ENCODE assay signal across 20 cellular contexts in the genomic region with DNA sequence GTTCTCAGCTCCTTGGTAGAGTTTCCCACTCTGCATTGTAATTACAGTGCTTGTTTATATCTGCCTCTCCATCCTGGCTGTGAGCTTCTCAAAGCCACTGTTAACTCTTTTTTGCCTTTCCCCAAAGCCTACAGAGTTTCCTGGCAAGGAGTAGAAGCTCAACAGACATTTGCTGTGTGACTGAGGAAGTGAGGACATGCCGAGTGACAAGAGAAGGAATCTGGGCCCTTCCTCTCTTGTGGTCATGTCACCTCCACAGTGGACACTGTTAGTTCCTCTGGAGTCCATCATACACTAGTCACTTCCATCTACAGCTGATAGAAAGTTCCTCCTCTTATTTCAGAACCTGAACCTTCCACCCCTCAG. TPM values are rescaled to one million over a fixed set of nuclear protein-coding genes. Genes with fewer than 3 reads are reported as not detected.
A peak's percentile ranks its signal among the peaks of the same experiment; 100 is the strongest.
DNase-seq lines count a peak whose midpoint lies in the region; ATAC-seq and TF ChIP-seq lines count a peak whose summit lies in the region.
"Had no signal": no experiment of that assay in that cellular context is flagged by ENCODE, and none has a peak within 500 bp of the region (broad histone marks: within the 10 kb centered on the region; RNA-seq: fewer than 3 reads in every experiment).

No MANE protein-coding gene starts in this region.

- ATAC-seq in GM19463 (IDR thresholded peaks at IDR 0.05; ENCODE audit: unreplicated experiment) (no peak), GM21515 (IDR thresholded peaks at IDR 0.05; ENCODE audit: unreplicated experiment) (no peak), GM19397 (IDR thresholded peaks at IDR 0.05; ENCODE audit: unreplicated experiment) (no peak)
- ATAC-seq: stimulated activated naive CD8-positive, alpha-beta T cell treated with anti-CD3 and anti-CD28 coated beads, Interleukin-15, amount 100 ng/mL, for 72 hours had no signal

- no peak for TF ChIP-seq CTCF in esophagus squamous epithelium (IDR thresholded peaks at IDR 0.05)

- H3K9me3 ChIP-seq in esophagus squamous epithelium: no peaks in the 10 kb centered on the region
- H3K9me3 ChIP-seq: BE2C had no signal

- H3K27ac ChIP-seq in esophagus squamous epithelium (peak overlapping the region; percentile 16 to 47 (median 30)), rectal smooth muscle tissue (ENCODE audit: low read depth, low read length) (peak overlapping the region; percentile 63)
- H3K27ac ChIP-seq: PC-9 had no signal

- H3K27me3 ChIP-seq in esophagus squamous epithelium (no peaks in the 10 kb centered on the region), rectal smooth muscle tissue (ENCODE audit: control insufficient read depth, insufficient read depth, low read length) (no peaks in the 10 kb centered on the region)
- H3K27me3 ChIP-seq: BE2C had no signal

- H3K36me3 ChIP-seq in esophagus squamous epithelium (no peaks in the 10 kb centered on the region), rectal smooth muscle tissue (ENCODE audit: control insufficient read depth, insufficient read depth, low read length) (no peaks in the 10 kb centered on the region)
- H3K36me3 ChIP-seq: BE2C had no signal

- intact Hi-C loops in esophagus squamous epithelium (cut with DNase I): loop anchor here (5.0 kb wide), 1 partner anchor 103 kb away; the partner anchor contains the start of gene PEA15

- 73 to 78% methylated on average over 1 of the region's 1 CpG for WGBS in esophagus squamous epithelium, 2 donors

- DNase-seq in CD1c-positive myeloid dendritic cell (ENCODE audit: extremely low spot score) (peak; percentile 84), NOMO-1 treated with dmso at 0.1 percent for 144 hours (lab: John Stamatoyannopoulos, UW; ENCODE audit: unreplicated experiment) (peak; percentile 4), esophagus squamous epithelium (lab: John Stamatoyannopoulos, UW) (no peak), EL (no peak)
- DNase-seq: activated CD4-positive, CD25-positive, alpha-beta regulatory T cell; activated effector memory CD4-positive, alpha-beta T cell treated with Interleukin-2 at 50 U/mL for 16 hours; BE2C; DMS53; glutamatergic neuron; NCI-H1694; PC-9; stimulated activated naive CD8-positive, alpha-beta T cell treated with anti-CD3 and anti-CD28 coated beads, Interleukin-15, amount 100 ng/mL, for 72 hours had no signal

- H3K9ac ChIP-seq in rectal smooth muscle tissue (ENCODE audit: low read length): no peak overlapping the region

- H3K4me1 ChIP-seq in esophagus squamous epithelium: peaks cover 4 to 52% (median 9%) of the 10 kb centered on the region in 3 donors
- H3K4me1 ChIP-seq in rectal smooth muscle tissue (ENCODE audit: control insufficient read depth, insufficient read depth, low read length): peaks cover 39% of the 10 kb centered on the region

- no peak overlapping the region for H3K4me3 ChIP-seq in esophagus squamous epithelium
- H3K4me3 ChIP-seq in rectal smooth muscle tissue (ENCODE audit: low read length): no peak overlapping the region
- H3K4me3 ChIP-seq: coronary artery, PC-9 had no signal

- TF ChIP-seq POLR2A in esophagus squamous epithelium (IDR thresholded peaks at IDR 0.05): no peak

RNA-seq across cellular contexts. Expression of gene IGSF8, which starts 6.1 kb away (rescaled TPM):
- 10 to 100 TPM; 17.0 to 19.6 (median 17.2) TPM for total RNA-seq in esophagus squamous epithelium

RNA-seq across cellular contexts. Expression of gene ATP1A2, which starts 11.1 kb away (rescaled TPM):
- total RNA-seq in esophagus squamous epithelium: 10 to 100 TPM in 1 of 4 donors, 1 to 10 TPM in 3; 2.2 to 32.6 (median 5.3) TPM
- total RNA-seq: activated CD8-positive, alpha-beta memory T cell treated with anti-CD3 and anti-CD28 coated beads for 36 hours; epithelial cell of proximal tubule had no signal

RNA-seq across cellular contexts. Expression of gene KCNJ9, which starts 23.2 kb away (rescaled TPM):
- not detected for total RNA-seq in esophagus squamous epithelium
- total RNA-seq: activated CD8-positive, alpha-beta memory T cell treated with anti-CD3 and anti-CD28 coated beads for 36 hours; epithelial cell of proximal tubule; NCI-H460; PC-9 had no signal

RNA-seq across cellular contexts. Expression of gene KCNJ10, which starts 34.5 kb away (rescaled TPM):
- total RNA-seq in esophagus squamous epithelium: under 1 TPM in 1 of 4 donors, not detected in 3; 0.59 TPM
- total RNA-seq: activated CD8-positive, alpha-beta memory T cell treated with anti-CD3 and anti-CD28 coated beads for 36 hours; epithelial cell of proximal tubule; NCI-H460; PC-9 had no signal

RNA-seq across cellular contexts. Expression of gene ATP1A4, which starts 46.9 kb away (rescaled TPM):
- total RNA-seq in esophagus squamous epithelium: 1 to 10 TPM in 1 of 4 donors, under 1 TPM in 1, not detected in 2; 0.19 to 1.8 TPM
- total RNA-seq: activated CD8-positive, alpha-beta memory T cell treated with anti-CD3 and anti-CD28 coated beads for 36 hours; epithelial cell of proximal tubule; NCI-H460; PC-9 had no signal

Comparison
In these comparisons a context has a peak if more than half of its experiments do, and no peak if none do; other contexts are left out.
1. DNase-seq: peak in CD1c-positive myeloid dendritic cell (single experiment) and NOMO-1 treated with dmso at 0.1 percent for 144 hours (single experiment); none in esophagus squamous epithelium (single experiment) and EL (single experiment).